Comparison of ENCODE assay signal across 1 cellular context in the genomic region with DNA sequence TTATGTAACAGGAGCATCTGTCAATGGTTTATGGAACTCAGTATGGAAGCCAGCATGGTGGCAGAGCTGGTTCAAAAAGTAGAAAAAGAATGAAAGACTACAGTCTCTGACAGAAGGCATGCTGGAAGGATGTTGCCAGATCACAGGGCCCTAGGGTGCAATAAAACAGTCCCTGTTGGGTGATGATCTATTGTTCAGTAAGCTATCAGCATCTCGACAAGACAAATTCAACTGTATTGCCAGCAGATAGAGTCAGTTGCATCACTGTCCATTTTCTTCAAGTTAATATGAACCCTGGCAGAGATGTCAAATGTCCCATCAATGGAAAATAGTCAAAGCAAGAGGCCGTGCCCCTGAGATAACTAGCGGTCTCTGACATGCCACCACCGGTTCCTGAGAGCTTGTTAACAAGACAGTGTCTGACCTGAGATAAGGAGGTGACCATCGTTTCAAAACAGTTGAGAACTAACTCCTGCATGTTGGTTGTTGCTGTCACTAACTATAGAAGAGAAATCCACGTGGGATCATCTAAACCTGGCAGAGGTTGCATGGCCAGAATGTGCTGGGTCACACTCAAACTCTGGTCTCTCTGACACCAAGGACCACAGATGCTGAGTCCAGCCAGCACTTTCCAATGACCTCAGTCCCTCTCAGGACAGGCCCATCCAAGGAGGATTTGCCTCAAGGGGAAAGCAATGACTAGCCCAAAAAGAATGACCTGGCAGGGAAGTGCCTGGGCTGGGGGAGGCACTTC.
TF ChIP-seq lines count a peak whose summit lies in the region.

No MANE protein-coding gene starts in this region.

TF ChIP-seq in WTC11, 78 proteins besides CTCF, POLR2A, EP300 and RAD21 (continued from another document):
- TF ChIP-seq, protein P1, sequence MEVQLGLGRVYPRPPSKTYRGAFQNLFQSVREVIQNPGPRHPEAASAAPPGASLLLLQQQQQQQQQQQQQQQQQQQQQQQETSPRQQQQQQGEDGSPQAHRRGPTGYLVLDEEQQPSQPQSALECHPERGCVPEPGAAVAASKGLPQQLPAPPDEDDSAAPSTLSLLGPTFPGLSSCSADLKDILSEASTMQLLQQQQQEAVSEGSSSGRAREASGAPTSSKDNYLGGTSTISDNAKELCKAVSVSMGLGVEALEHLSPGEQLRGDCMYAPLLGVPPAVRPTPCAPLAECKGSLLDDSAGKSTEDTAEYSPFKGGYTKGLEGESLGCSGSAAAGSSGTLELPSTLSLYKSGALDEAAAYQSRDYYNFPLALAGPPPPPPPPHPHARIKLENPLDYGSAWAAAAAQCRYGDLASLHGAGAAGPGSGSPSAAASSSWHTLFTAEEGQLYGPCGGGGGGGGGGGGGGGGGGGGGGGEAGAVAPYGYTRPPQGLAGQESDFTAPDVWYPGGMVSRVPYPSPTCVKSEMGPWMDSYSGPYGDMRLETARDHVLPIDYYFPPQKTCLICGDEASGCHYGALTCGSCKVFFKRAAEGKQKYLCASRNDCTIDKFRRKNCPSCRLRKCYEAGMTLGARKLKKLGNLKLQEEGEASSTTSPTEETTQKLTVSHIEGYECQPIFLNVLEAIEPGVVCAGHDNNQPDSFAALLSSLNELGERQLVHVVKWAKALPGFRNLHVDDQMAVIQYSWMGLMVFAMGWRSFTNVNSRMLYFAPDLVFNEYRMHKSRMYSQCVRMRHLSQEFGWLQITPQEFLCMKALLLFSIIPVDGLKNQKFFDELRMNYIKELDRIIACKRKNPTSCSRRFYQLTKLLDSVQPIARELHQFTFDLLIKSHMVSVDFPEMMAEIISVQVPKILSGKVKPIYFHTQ (CRISPR knock-in tag; IDR thresholded peaks at IDR 0.05), result no peak
- no peak for TF ChIP-seq ZNF121 (CRISPR knock-in tag; IDR thresholded peaks at IDR 0.05)
- no peak for TF ChIP-seq EMX1 (CRISPR knock-in tag; IDR thresholded peaks at IDR 0.05)
- no peak for TF ChIP-seq ZNF317 (CRISPR knock-in tag; IDR thresholded peaks at IDR 0.05; ENCODE audit: borderline replicate concordance, low read depth)
- TF ChIP-seq, protein P2, sequence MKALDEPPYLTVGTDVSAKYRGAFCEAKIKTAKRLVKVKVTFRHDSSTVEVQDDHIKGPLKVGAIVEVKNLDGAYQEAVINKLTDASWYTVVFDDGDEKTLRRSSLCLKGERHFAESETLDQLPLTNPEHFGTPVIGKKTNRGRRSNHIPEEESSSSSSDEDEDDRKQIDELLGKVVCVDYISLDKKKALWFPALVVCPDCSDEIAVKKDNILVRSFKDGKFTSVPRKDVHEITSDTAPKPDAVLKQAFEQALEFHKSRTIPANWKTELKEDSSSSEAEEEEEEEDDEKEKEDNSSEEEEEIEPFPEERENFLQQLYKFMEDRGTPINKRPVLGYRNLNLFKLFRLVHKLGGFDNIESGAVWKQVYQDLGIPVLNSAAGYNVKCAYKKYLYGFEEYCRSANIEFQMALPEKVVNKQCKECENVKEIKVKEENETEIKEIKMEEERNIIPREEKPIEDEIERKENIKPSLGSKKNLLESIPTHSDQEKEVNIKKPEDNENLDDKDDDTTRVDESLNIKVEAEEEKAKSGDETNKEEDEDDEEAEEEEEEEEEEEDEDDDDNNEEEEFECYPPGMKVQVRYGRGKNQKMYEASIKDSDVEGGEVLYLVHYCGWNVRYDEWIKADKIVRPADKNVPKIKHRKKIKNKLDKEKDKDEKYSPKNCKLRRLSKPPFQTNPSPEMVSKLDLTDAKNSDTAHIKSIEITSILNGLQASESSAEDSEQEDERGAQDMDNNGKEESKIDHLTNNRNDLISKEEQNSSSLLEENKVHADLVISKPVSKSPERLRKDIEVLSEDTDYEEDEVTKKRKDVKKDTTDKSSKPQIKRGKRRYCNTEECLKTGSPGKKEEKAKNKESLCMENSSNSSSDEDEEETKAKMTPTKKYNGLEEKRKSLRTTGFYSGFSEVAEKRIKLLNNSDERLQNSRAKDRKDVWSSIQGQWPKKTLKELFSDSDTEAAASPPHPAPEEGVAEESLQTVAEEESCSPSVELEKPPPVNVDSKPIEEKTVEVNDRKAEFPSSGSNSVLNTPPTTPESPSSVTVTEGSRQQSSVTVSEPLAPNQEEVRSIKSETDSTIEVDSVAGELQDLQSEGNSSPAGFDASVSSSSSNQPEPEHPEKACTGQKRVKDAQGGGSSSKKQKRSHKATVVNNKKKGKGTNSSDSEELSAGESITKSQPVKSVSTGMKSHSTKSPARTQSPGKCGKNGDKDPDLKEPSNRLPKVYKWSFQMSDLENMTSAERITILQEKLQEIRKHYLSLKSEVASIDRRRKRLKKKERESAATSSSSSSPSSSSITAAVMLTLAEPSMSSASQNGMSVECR (CRISPR knock-in tag; IDR thresholded peaks at IDR 0.05; ENCODE audit: borderline replicate concordance), result no peak
- TF ChIP-seq, protein P3, sequence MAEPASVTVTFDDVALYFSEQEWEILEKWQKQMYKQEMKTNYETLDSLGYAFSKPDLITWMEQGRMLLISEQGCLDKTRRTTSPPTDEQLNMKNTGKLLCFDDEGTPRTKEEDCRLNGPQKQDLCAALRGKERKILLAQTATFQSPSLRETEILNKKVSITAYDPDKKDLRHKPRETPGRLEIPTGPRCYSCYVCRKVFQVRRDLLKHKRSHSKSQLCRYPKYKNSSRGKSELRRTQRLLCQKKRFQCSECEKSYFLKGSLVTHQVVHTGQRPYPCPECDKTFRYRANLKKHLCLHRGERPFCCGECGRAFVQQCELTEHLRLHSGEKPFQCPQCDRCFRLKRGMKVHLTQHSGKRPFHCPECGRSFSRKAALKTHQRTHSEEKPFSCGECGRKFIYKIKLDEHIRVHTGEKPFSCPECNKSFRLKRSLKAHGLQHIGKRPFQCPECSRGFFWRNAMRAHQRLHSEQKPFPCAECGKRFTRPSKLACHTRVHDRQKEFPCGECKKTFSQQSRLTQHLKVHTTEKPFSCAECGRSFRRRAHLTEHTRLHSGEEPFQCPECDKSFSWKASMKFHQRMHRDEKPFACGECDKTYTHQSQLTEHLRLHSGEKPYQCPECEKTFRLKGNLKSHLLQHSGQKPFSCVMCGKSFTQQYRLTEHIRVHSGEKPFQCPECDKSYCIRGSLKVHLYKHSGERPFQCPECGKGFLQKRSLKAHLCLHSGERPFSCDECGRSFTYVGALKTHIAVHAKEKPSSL (CRISPR knock-in tag; conservative IDR thresholded peaks at IDR 0.05), result no peak
- TF ChIP-seq, protein P4, sequence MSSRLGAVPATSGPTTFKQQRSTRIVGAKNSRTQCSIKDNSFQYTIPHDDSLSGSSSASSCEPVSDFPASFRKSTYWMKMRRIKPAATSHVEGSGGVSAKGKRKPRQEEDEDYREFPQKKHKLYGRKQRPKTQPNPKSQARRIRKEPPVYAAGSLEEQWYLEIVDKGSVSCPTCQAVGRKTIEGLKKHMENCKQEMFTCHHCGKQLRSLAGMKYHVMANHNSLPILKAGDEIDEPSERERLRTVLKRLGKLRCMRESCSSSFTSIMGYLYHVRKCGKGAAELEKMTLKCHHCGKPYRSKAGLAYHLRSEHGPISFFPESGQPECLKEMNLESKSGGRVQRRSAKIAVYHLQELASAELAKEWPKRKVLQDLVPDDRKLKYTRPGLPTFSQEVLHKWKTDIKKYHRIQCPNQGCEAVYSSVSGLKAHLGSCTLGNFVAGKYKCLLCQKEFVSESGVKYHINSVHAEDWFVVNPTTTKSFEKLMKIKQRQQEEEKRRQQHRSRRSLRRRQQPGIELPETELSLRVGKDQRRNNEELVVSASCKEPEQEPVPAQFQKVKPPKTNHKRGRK (CRISPR knock-in tag; IDR thresholded peaks at IDR 0.05; ENCODE audit: borderline replicate concordance), result no peak
- TF ChIP-seq MXD4 (CRISPR knock-in tag; IDR thresholded peaks at IDR 0.05; ENCODE audit: borderline replicate concordance), result no peak
- no peak for TF ChIP-seq ATF1 (CRISPR knock-in tag; IDR thresholded peaks at IDR 0.05)
- TF ChIP-seq TEAD1 (CRISPR knock-in tag; IDR thresholded peaks at IDR 0.05), result no peak
